Comparison of ENCODE assay signal across 9 cellular contexts in the genomic region with DNA sequence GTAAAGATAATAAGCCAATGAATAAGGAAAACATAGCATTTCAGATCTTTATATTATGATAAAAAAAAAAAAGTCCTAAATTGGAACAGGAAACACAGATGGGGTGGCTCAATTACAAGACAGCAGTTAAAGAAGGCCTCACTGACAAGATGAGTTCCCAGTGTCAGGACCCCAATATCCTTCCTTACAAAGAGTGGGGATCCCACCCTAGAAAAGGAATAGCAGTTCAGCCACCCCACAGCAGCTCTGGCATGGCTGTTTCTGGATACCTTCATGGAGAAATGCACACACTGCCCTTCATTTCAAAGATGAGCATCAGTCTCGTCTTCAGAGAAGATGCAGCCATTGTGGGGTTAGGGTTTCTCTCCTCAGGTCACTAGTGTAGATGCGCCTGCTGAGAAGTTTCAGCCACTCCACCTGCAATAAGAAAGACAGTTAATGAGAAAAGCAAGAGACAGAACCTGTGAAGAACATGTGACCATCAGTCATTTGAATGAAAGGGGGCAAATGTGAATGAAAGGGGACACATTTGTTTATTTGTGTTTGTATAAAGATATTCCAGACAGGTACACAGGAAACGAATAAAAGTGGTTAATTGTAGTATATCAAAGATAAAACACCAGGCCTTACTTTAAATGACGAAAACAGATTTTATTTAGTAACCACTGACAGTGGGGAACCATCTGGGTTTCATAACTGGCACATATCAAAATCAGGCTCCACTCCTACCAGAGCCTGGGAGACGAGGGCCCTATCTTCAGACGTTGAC.
DNase-seq lines count a peak whose midpoint lies in the region; ATAC-seq, FAIRE-seq and TF ChIP-seq lines count a peak whose summit lies in the region.
"Had no signal": no experiment of that assay in that cellular context is flagged by ENCODE, and none has a peak within 500 bp of the region (broad histone marks: within the 10 kb centered on the region; RNA-seq: fewer than 3 reads in every experiment).

No MANE protein-coding gene starts in this region.

- ATAC-seq in A549: peak in 1 of 2 experiments; percentile 7; a peak in 1 of 6 replicates
- no peak for ATAC-seq in naive thymus-derived CD4-positive, alpha-beta T cell
- ATAC-seq in HG02852 (IDR thresholded peaks at IDR 0.05; ENCODE audit: unreplicated experiment): no peak
- ATAC-seq in GM18519 (IDR thresholded peaks at IDR 0.05; ENCODE audit: low FRiP score, unreplicated experiment): no peak
- ATAC-seq in HG02840 (IDR thresholded peaks at IDR 0.05; ENCODE audit: low FRiP score, unreplicated experiment): no peak

- peaks cover 21% of the 10 kb centered on the region for H3K4me1 Mint-ChIP-seq in activated naive CD8-positive, alpha-beta T cell (ENCODE audit: low read depth)
- peaks cover 6 to 51% (median 15%) of the 10 kb centered on the region in 7 donors for H3K4me1 Mint-ChIP-seq in naive thymus-derived CD4-positive, alpha-beta T cell

- TF ChIP-seq EP300 in A549 (IDR thresholded peaks at IDR 0.05): no peak

- no peaks in the 10 kb centered on the region for H3K36me3 ChIP-seq in naive thymus-derived CD4-positive, alpha-beta T cell (ENCODE audit: control insufficient read depth in 2 of 3, insufficient read depth in 3 of 3, low read length in 3 of 3)

- no peak overlapping the region for H3K27ac Mint-ChIP-seq in activated naive CD8-positive, alpha-beta T cell
- H3K27ac Mint-ChIP-seq in naive thymus-derived CD4-positive, alpha-beta T cell: peak overlapping the region; percentile 41 to 93 (median 79)

- TF ChIP-seq CTCF in A549 (IDR thresholded peaks at IDR 0.05) (no peak), GM12865 (IDR thresholded peaks at IDR 0.05; ENCODE audit: insufficient read depth, low read depth, low read length, missing control alignments) (no peak)

- no peaks in the 10 kb centered on the region for H3K9me3 Mint-ChIP-seq in activated naive CD8-positive, alpha-beta T cell (ENCODE audit: low read depth)
- H3K9me3 Mint-ChIP-seq in naive thymus-derived CD4-positive, alpha-beta T cell: no peaks in the 10 kb centered on the region

- CTCF ChIA-PET in A549 (lab: Yijun Ruan, JAX): interaction anchor here (1.1 to 1.5 kb wide), 7 partner anchors 12 to 524 kb away, joined by 3 to 6 read pairs (median 4); a partner anchor contains a TSS
- CTCF ChIA-PET in naive thymus-derived CD4-positive, alpha-beta T cell (lab: Charles Lee): interaction anchor here (1.0 to 2.3 kb wide), 7 partner anchors 13 to 670 kb away, joined by 3 to 26 read pairs (median 7); a partner anchor contains a TSS

- peak overlapping the region; percentile 41; the same call in 1 of the 3 replicates for H3K4me3 ChIP-seq in A549
- peak overlapping the region; percentile 39 for H3K4me3 ChIP-seq in GM12865 (ENCODE audit: low read depth, low read length)
- peak overlapping the region; percentile 33 for H3K4me3 ChIP-seq in naive thymus-derived CD4-positive, alpha-beta T cell (ENCODE audit: low read length)

- H3K27ac ChIP-seq in A549: peak overlapping the region; percentile 70 to 91
- H3K27ac ChIP-seq in naive thymus-derived CD4-positive, alpha-beta T cell (ENCODE audit: low read depth, low read length): no peak overlapping the region

- DNase-seq in A549 (ENCODE audit: low read depth in 1 of 2, low spot score in 1 of 2) (no peak), GM12865 (ENCODE audit: low read depth) (no peak), AG08396 (ENCODE audit: low spot score) (no peak)
- no peak for DNase-seq in naive thymus-derived CD4-positive, alpha-beta T cell

- FAIRE-seq in A549 (lab: Jason Lieb, UNC): no peak
- FAIRE-seq: islet of Langerhans had no signal

- H3K27me3 Mint-ChIP-seq in activated naive CD8-positive, alpha-beta T cell: no peaks in the 10 kb centered on the region
- H3K27me3 Mint-ChIP-seq in naive thymus-derived CD4-positive, alpha-beta T cell: no peaks in the 10 kb centered on the region

- no peaks in the 10 kb centered on the region for H3K27me3 ChIP-seq in naive thymus-derived CD4-positive, alpha-beta T cell (ENCODE audit: control insufficient read depth in 2 of 2, insufficient read depth in 2 of 2, low read length in 2 of 2)

- no peak for TF ChIP-seq RAD21 in A549 (conservative IDR thresholded peaks at IDR 0.05 in 1 of 2, IDR thresholded peaks at IDR 0.05 in 1 of 2)

- 81% methylated on average over 6 of the region's 6 CpGs for WGBS in A549 (ENCODE audit: missing lambda C conversion rate)

- peak overlapping the region; percentile 79 for H3K4me2 ChIP-seq in A549

- POLR2A ChIA-PET in A549 (lab: Yijun Ruan, JAX): interaction anchor here (1.1 to 1.6 kb wide), 2 partner anchors 11 to 21 kb away, joined by 3 to 25 read pairs; a partner anchor contains a TSS
- POLR2A ChIA-PET in naive thymus-derived CD4-positive, alpha-beta T cell (lab: Charles Lee): interaction anchor here (0.8 to 10.5 kb wide), 8 partner anchors 11 to 969 kb away, joined by 3 to 795 read pairs (median 4); a partner anchor contains a TSS

- intact Hi-C loops in naive thymus-derived CD4-positive, alpha-beta T cell (cut with micrococcal nuclease): no loop called here

- H3K4me3 Mint-ChIP-seq in activated naive CD8-positive, alpha-beta T cell: peak overlapping the region; percentile 83
- H3K4me3 Mint-ChIP-seq in naive thymus-derived CD4-positive, alpha-beta T cell: peak overlapping the region in 9 of 10 donors; percentile 35 to 90 (median 78)

- H3K36me3 Mint-ChIP-seq in activated naive CD8-positive, alpha-beta T cell: no peaks in the 10 kb centered on the region
- peaks cover 0 to 6% (median 0%) of the 10 kb centered on the region in 5 donors for H3K36me3 Mint-ChIP-seq in naive thymus-derived CD4-positive, alpha-beta T cell

- no peaks in the 10 kb centered on the region for H3K9me3 ChIP-seq in A549
- H3K9me3 ChIP-seq in naive thymus-derived CD4-positive, alpha-beta T cell (ENCODE audit: control insufficient read depth in 2 of 3, low read length in 3 of 3): no peaks in the 10 kb centered on the region

- peaks cover 34% of the 10 kb centered on the region; the same call in 2 of the 3 replicates for H3K4me1 ChIP-seq in A549
- H3K4me1 ChIP-seq in naive thymus-derived CD4-positive, alpha-beta T cell (ENCODE audit: control insufficient read depth in 2 of 2, insufficient read depth in 2 of 2, low read length in 2 of 2): peaks cover 4 to 6% of the 10 kb centered on the region in 2 donors

- TF ChIP-seq POLR2A in A549 (IDR thresholded peaks at IDR 0.05; ENCODE audit: low read length): no peak

TF ChIP-seq in A549, 52 proteins besides CTCF, POLR2A, EP300 and RAD21:
- TF ChIP-seq RNF2 (IDR thresholded peaks at IDR 0.05; ENCODE audit: borderline replicate concordance, low read depth) (no peak), JUN (IDR thresholded peaks at IDR 0.05) (no peak), FOSB (CRISPR knock-in tag; IDR thresholded peaks at IDR 0.05) (no peak)
